ENCODE assay signal across 19 cellular contexts in genomic region chr6:122702846-122703245, GRCh38.
"Had no signal": no experiment of that assay in that cellular context is flagged by ENCODE, and none has a peak within 500 bp of the region (broad histone marks: within the 10 kb centered on the region; RNA-seq: fewer than 3 reads in every experiment).

No MANE protein-coding gene starts in this region.

- H3K4me1 ChIP-seq: breast epithelium, colonic mucosa, esophagus muscularis mucosa, lower lobe of right lung, transverse colon, uterus had no signal

- ATAC-seq: effector memory CD8-positive, alpha-beta T cell; left lobe of liver; lower lobe of right lung; stimulated activated naive B cell treated with anti-CD40 and anti-IgM and Interleukin-4, amounts not matched to agents 10 μg/mL and 1 μg/mL and 100 μg/mL, for 72 hours had no signal

- H3K27ac Mint-ChIP-seq: activated naive CD8-positive, alpha-beta T cell; effector memory CD8-positive, alpha-beta T cell; naive B cell; stimulated activated naive B cell treated with anti-CD40 and anti-IgM and Interleukin-4, amounts not matched to agents 10 μg/mL and 1 μg/mL and 100 μg/mL, for 72 hours had no signal

- H3K4me3 ChIP-seq: breast epithelium, colonic mucosa, dorsolateral prefrontal cortex, esophagus muscularis mucosa, lower lobe of right lung, transverse colon, uterus had no signal

- H3K27me3 Mint-ChIP-seq: central memory CD8-positive, alpha-beta T cell; naive B cell had no signal

- H3K27me3 ChIP-seq: breast epithelium, colonic mucosa, dorsolateral prefrontal cortex, esophagus muscularis mucosa, transverse colon had no signal

- H3K9me3 Mint-ChIP-seq: central memory CD8-positive, alpha-beta T cell; stimulated activated naive B cell treated with anti-CD40 and anti-IgM and Interleukin-4, amounts not matched to agents 10 μg/mL and 1 μg/mL and 100 μg/mL, for 72 hours had no signal

- DNase-seq: activated CD4-positive, alpha-beta T cell treated with anti-CD3 and anti-CD28 coated beads for 1 hour; activated T-cell treated with anti-CD3 and anti-CD28 coated beads, Interleukin-2, amount 50 U/mL, for 1 hour; colonic mucosa; dorsolateral prefrontal cortex; effector memory CD8-positive, alpha-beta T cell; lower lobe of right lung; naive B cell; occipital lobe; retina; stimulated activated CD4-positive, alpha-beta T cell treated with anti-CD3 and anti-CD28 coated beads, Interleukin-2, amount 100 ng/mL, for 48 hours; stimulated activated CD8-positive, alpha-beta memory T cell treated with anti-CD3 and anti-CD28 coated beads, Interleukin-4, amount 100 ng/mL, for 48 hours; stimulated activated naive B cell treated with anti-CD40 and anti-IgM and Interleukin-4, amounts not matched to agents 10 μg/mL and 1 μg/mL and 100 μg/mL, for 72 hours; transverse colon; uterus had no signal

- H3K27ac ChIP-seq: breast epithelium, colonic mucosa, dorsolateral prefrontal cortex, esophagus muscularis mucosa, lower lobe of right lung, transverse colon, uterus had no signal

- H3K9me3 ChIP-seq: breast epithelium, colonic mucosa, esophagus muscularis mucosa, lower lobe of right lung, transverse colon, uterus had no signal

- H3K4me1 Mint-ChIP-seq: central memory CD8-positive, alpha-beta T cell; naive B cell; stimulated activated naive B cell treated with anti-CD40 and anti-IgM and Interleukin-4, amounts not matched to agents 10 μg/mL and 1 μg/mL and 100 μg/mL, for 72 hours had no signal

- H3K4me3 Mint-ChIP-seq: activated naive CD8-positive, alpha-beta T cell; central memory CD8-positive, alpha-beta T cell; effector memory CD8-positive, alpha-beta T cell; naive B cell; stimulated activated naive B cell treated with anti-CD40 and anti-IgM and Interleukin-4, amounts not matched to agents 10 μg/mL and 1 μg/mL and 100 μg/mL, for 72 hours had no signal

- H3K36me3 Mint-ChIP-seq: activated naive CD8-positive, alpha-beta T cell; naive B cell; stimulated activated naive B cell treated with anti-CD40 and anti-IgM and Interleukin-4, amounts not matched to agents 10 μg/mL and 1 μg/mL and 100 μg/mL, for 72 hours had no signal
